ENCODE assay signal across 16 cellular contexts in the genomic region with DNA sequence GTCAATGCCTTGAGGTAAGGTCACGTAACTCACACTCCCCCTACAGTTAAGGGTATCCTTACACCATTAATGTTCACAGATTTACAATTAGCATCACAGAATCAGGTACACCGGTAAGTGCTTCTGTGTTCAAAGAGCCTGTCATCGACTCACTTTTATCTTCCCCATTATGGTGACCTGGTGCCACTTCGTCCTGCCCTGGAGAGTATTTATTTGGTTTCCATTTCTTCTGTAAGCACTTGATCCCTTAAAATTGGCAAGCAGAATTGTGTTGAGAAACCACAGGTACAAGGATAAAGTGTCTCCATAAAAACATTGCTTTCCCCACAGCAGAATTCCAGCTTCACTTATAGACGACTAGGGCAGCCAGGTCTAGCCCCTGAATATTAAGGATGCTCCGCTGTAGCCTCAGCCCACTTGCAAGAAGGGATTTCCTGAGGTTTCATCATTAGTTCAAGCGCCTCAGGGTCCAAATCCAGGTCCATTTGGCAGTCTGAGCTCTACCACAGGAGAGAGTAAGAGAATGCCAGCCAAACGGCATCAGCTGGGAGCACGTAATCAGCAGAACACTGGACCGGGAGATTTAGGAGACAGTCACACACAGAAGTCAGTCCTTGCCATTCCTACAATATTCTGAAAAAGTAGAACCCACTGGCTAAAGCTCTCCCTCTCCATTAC.
"Had no signal": no experiment of that assay in that cellular context is flagged by ENCODE, and none has a peak within 500 bp of the region (broad histone marks: within the 10 kb centered on the region; RNA-seq: fewer than 3 reads in every experiment).

No MANE protein-coding gene starts in this region.

- H3K9me3 ChIP-seq: colonic mucosa, esophagus muscularis mucosa, pancreas, thyroid gland had no signal

- H3K27ac Mint-ChIP-seq: activated B cell treated with CpG ODN at 0.5 μM for 24 hours; activated CD8-positive, alpha-beta T cell treated with anti-CD3 and anti-CD28 coated beads for 36 hours; activated naive CD4-positive, alpha-beta T cell treated with anti-CD3 and anti-CD28 coated beads, Interleukin-2, amount 50 U/mL, for 72 hours; stimulated activated effector memory CD8-positive, alpha-beta T cell treated with anti-CD3 and anti-CD28 coated beads, Interleukin-12 subunit alpha, Interleukin-12 subunit beta, amount 100 ng/mL, for 72 hours had no signal

- H3K27ac ChIP-seq: colonic mucosa, esophagus muscularis mucosa, pancreas had no signal

- DNase-seq: activated B cell treated with CpG ODN at 0.5 μM for 24 hours; activated CD4-positive, alpha-beta T cell treated with anti-CD3 and anti-CD28 coated beads for 48 hours; activated CD8-positive, alpha-beta T cell treated with anti-CD3 and anti-CD28 coated beads for 36 hours; activated effector memory CD4-positive, alpha-beta T cell treated with anti-CD3 and anti-CD28 coated beads, Interleukin-2, amount 50 U/mL, for 16 hours; activated T-cell treated with anti-CD3 and anti-CD28 coated beads, Interleukin-2, amount 50 U/mL, for 4 hours; amniotic stem cell; caudate nucleus; colonic mucosa; kidney glomerular epithelial cell; midbrain; pancreas; T-helper 2 cell; thyroid gland had no signal

- ATAC-seq: activated CD8-positive, alpha-beta T cell treated with anti-CD3 and anti-CD28 coated beads for 36 hours; activated naive CD4-positive, alpha-beta T cell treated with anti-CD3 and anti-CD28 coated beads, Interleukin-2, amount 50 U/mL, for 72 hours; activated T-cell treated with anti-CD3 and anti-CD28 coated beads, Interleukin-2, amount 50 U/mL, for 4 hours; pancreas; stimulated activated effector memory CD8-positive, alpha-beta T cell treated with anti-CD3 and anti-CD28 coated beads, Interleukin-12 subunit alpha, Interleukin-12 subunit beta, amount 100 ng/mL, for 72 hours had no signal

- H3K36me3 Mint-ChIP-seq: activated naive CD4-positive, alpha-beta T cell treated with anti-CD3 and anti-CD28 coated beads, Interleukin-2, amount 50 U/mL, for 72 hours; stimulated activated effector memory CD8-positive, alpha-beta T cell treated with anti-CD3 and anti-CD28 coated beads, Interleukin-12 subunit alpha, Interleukin-12 subunit beta, amount 100 ng/mL, for 72 hours had no signal

- H3K4me1 ChIP-seq: colonic mucosa, pancreas had no signal

- H3K4me3 ChIP-seq: colonic mucosa, esophagus muscularis mucosa, pancreas, thyroid gland had no signal

- H3K27me3 Mint-ChIP-seq: activated B cell treated with CpG ODN at 0.5 μM for 24 hours; activated CD8-positive, alpha-beta T cell treated with anti-CD3 and anti-CD28 coated beads for 36 hours had no signal

- H3K27me3 ChIP-seq: colonic mucosa, esophagus muscularis mucosa, pancreas, thyroid gland had no signal

- H3K4me1 Mint-ChIP-seq: activated B cell treated with CpG ODN at 0.5 μM for 24 hours; stimulated activated effector memory CD8-positive, alpha-beta T cell treated with anti-CD3 and anti-CD28 coated beads, Interleukin-12 subunit alpha, Interleukin-12 subunit beta, amount 100 ng/mL, for 72 hours had no signal

- H3K4me3 Mint-ChIP-seq: activated B cell treated with CpG ODN at 0.5 μM for 24 hours; activated CD8-positive, alpha-beta T cell treated with anti-CD3 and anti-CD28 coated beads for 36 hours; activated T-cell treated with anti-CD3 and anti-CD28 coated beads, Interleukin-2, amount 50 U/mL, for 4 hours; stimulated activated effector memory CD8-positive, alpha-beta T cell treated with anti-CD3 and anti-CD28 coated beads, Interleukin-12 subunit alpha, Interleukin-12 subunit beta, amount 100 ng/mL, for 72 hours had no signal

- H3K9me3 Mint-ChIP-seq: activated B cell treated with CpG ODN at 0.5 μM for 24 hours; activated CD8-positive, alpha-beta T cell treated with anti-CD3 and anti-CD28 coated beads for 36 hours; activated naive CD4-positive, alpha-beta T cell treated with anti-CD3 and anti-CD28 coated beads, Interleukin-2, amount 50 U/mL, for 72 hours; activated T-cell treated with anti-CD3 and anti-CD28 coated beads, Interleukin-2, amount 50 U/mL, for 4 hours; stimulated activated effector memory CD8-positive, alpha-beta T cell treated with anti-CD3 and anti-CD28 coated beads, Interleukin-12 subunit alpha, Interleukin-12 subunit beta, amount 100 ng/mL, for 72 hours had no signal

- H3K36me3 ChIP-seq: colonic mucosa, esophagus muscularis mucosa, pancreas, thyroid gland had no signal
